In the genomic region with DNA sequence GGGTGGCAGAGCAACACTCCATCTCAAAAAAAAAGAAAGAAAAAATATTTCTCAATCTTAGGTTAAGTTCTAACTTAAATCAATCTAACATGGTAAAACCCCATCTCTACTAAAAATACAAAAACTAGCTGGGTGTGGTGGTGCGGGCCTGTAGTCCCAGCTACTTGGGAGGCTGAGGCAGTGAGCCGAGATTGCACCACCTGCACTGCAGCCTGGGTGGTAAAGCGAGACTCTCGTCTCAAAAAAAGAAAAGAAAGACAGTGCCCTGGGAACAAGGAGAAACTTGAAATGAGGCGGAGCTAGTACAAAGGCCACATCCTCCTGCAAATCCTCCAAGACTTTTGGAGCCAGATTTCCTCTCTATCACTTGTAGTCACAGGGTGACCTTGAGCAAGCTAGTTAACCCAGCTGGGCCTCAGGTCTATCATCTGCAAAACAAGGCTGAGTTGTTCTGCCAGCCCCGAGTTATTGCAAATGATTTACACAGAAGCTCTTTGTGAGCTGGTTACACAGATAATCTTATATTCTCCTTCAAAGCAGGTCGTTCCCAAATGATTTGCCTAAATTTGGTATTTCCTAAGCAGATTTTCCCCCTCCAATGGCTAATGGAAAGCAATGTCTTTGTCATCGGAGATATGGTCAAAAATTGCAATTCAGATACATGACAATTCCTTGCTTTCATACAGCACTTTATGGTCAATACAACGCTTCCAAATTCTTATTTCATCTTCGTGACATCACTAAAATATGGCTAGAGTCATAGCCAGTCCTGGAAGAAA, we compare ENCODE assay signal across 1 cellular context.
TF ChIP-seq lines count a peak whose summit lies in the region.

No MANE protein-coding gene starts in this region.

TF ChIP-seq in endothelial cell of umbilical vein, 7 proteins besides CTCF, POLR2A, EP300 and RAD21:
- TF ChIP-seq JUN (IDR thresholded peaks at IDR 0.05; ENCODE audit: borderline replicate concordance, insufficient read depth, insufficient read length, low read depth) (no peak), MAX (IDR thresholded peaks at IDR 0.05; ENCODE audit: insufficient read depth, insufficient read length) (no peak), GATA2 (IDR thresholded peaks at IDR 0.05; ENCODE audit: insufficient read depth, insufficient read length, low read depth, low read length) (no peak), POLR2AphosphoS5 (IDR thresholded peaks at IDR 0.05; ENCODE audit: insufficient read depth, low read depth, low read length) (no peak), MYC (IDR thresholded peaks at IDR 0.05; ENCODE audit: low read depth, low read length) (no peak), EZH2 (IDR thresholded peaks at IDR 0.05; ENCODE audit: borderline replicate concordance, low read depth, low read length, severe bottlenecking) (no peak), FOS (IDR thresholded peaks at IDR 0.05; ENCODE audit: borderline replicate concordance, insufficient read depth, low read length) (no peak)
